ENCODE assay signal across 11 cellular contexts in genomic region chr1:92877792-92878191, GRCh38. TPM values are rescaled to one million over a fixed set of nuclear protein-coding genes. Genes with fewer than 3 reads are reported as not detected.
A peak's percentile ranks its signal among the peaks of the same experiment; 100 is the strongest.
DNase-seq lines count a peak whose midpoint lies in the region; ATAC-seq, FAIRE-seq and TF ChIP-seq lines count a peak whose summit lies in the region.
"Had no signal": no experiment of that assay in that cellular context is flagged by ENCODE, and none has a peak within 500 bp of the region (broad histone marks: within the 10 kb centered on the region; RNA-seq: fewer than 3 reads in every experiment).

No MANE protein-coding gene starts in this region.

- FAIRE-seq in urothelium cell line (lab: Jason Lieb, UNC) = no peak

- no peaks in the 10 kb centered on the region for H3K79me2 ChIP-seq in KMS-11 (ENCODE audit: insufficient read depth, low read depth)
- H3K79me2 ChIP-seq in neural progenitor cell (ENCODE audit: low read depth) = no peaks in the 10 kb centered on the region

- H3K9me3 ChIP-seq in neural progenitor cell (ENCODE audit: low read depth) = no peaks in the 10 kb centered on the region

- no peak overlapping the region for H3K27ac Mint-ChIP-seq in activated T-helper 1 cell treated with anti-CD3 and anti-CD28 coated beads, Interleukin-12 subunit alpha, Interleukin-12 subunit beta, Interleukin-2, Interleukin-4 antibody, amounts not matched to agents 30 ng/mL and 10 ng/mL and 1 ng/mL, durations not matched to agents 14 hours and 24 hours and 36 hours
- no peak overlapping the region for H3K27ac Mint-ChIP-seq in neural progenitor cell

- peak overlapping the region; percentile 1; the same call in 1 of the 2 replicates for H2AFZ ChIP-seq in KMS-11 (ENCODE audit: low read depth)
- H2AFZ ChIP-seq in neural progenitor cell (replicated peaks) = no peak overlapping the region

- H3K36me3 Mint-ChIP-seq in activated T-helper 1 cell treated with anti-CD3 and anti-CD28 coated beads, Interleukin-12 subunit alpha, Interleukin-12 subunit beta, Interleukin-2, Interleukin-4 antibody, amounts not matched to agents 30 ng/mL and 10 ng/mL and 1 ng/mL, durations not matched to agents 14 hours and 24 hours and 36 hours (ENCODE audit: low read depth) = peaks cover 19% of the 10 kb centered on the region
- H3K36me3 Mint-ChIP-seq in neural progenitor cell = no peaks in the 10 kb centered on the region

- H3K36me3 ChIP-seq in KMS-11 (ENCODE audit: insufficient read depth) = no peaks in the 10 kb centered on the region
- H3K36me3 ChIP-seq in neural progenitor cell = no peaks in the 10 kb centered on the region

- intact Hi-C loops in activated T-helper 1 cell treated with anti-CD3 and anti-CD28 coated beads, Interleukin-12 subunit alpha, Interleukin-12 subunit beta, Interleukin-2, Interleukin-4 antibody, amounts not matched to agents 30 ng/mL and 10 ng/mL and 1 ng/mL, durations not matched to agents 14 hours and 24 hours and 36 hours (cut with micrococcal nuclease) = no loop called here

- no peaks in the 10 kb centered on the region for H3F3A ChIP-seq in neural progenitor cell (ENCODE audit: low read depth)

- peak overlapping the region; percentile 69 for H3K4me2 ChIP-seq in KMS-11
- peak overlapping the region; percentile 23 for H3K4me2 ChIP-seq in neural progenitor cell

- no peaks in the 10 kb centered on the region for H3K27me3 ChIP-seq in KMS-11 (ENCODE audit: insufficient read depth, low read depth)
- H3K27me3 ChIP-seq in neural progenitor cell = no peaks in the 10 kb centered on the region

- H3K4me1 ChIP-seq in KMS-11 (ENCODE audit: low read depth, poor library complexity, severe bottlenecking) (peaks cover 40% of the 10 kb centered on the region), neural progenitor cell (peaks cover 15% of the 10 kb centered on the region)

- no peaks in the 10 kb centered on the region for H3K9me3 Mint-ChIP-seq in activated T-helper 1 cell treated with anti-CD3 and anti-CD28 coated beads, Interleukin-12 subunit alpha, Interleukin-12 subunit beta, Interleukin-2, Interleukin-4 antibody, amounts not matched to agents 30 ng/mL and 10 ng/mL and 1 ng/mL, durations not matched to agents 14 hours and 24 hours and 36 hours
- H3K9me3 Mint-ChIP-seq in neural progenitor cell = peaks cover 4% of the 10 kb centered on the region
- H3K9me3 Mint-ChIP-seq: neural crest cell had no signal

- peak overlapping the region; percentile 54 for H3K4me3 Mint-ChIP-seq in activated T-helper 1 cell treated with anti-CD3 and anti-CD28 coated beads, Interleukin-12 subunit alpha, Interleukin-12 subunit beta, Interleukin-2, Interleukin-4 antibody, amounts not matched to agents 30 ng/mL and 10 ng/mL and 1 ng/mL, durations not matched to agents 14 hours and 24 hours and 36 hours
- no peak overlapping the region for H3K4me3 Mint-ChIP-seq in neural progenitor cell
- H3K4me3 Mint-ChIP-seq: neural crest cell had no signal

- H3K9ac ChIP-seq in KMS-11 (peak overlapping the region; percentile 39; the same call in 1 of the 2 replicates), neural progenitor cell (no peak overlapping the region)

- no peak for TF ChIP-seq CTCF in KMS-11 (conservative IDR thresholded peaks at IDR 0.05; ENCODE audit: low read depth, low read length)
- no peak for TF ChIP-seq CTCF in neural progenitor cell (IDR thresholded peaks at IDR 0.05)

- H4K20me1 ChIP-seq in KMS-11 (ENCODE audit: insufficient read depth) (no peaks in the 10 kb centered on the region), neural progenitor cell (ENCODE audit: low read depth) (no peaks in the 10 kb centered on the region)

- peaks cover 20% of the 10 kb centered on the region for H3K4me1 Mint-ChIP-seq in activated T-helper 1 cell treated with anti-CD3 and anti-CD28 coated beads, Interleukin-12 subunit alpha, Interleukin-12 subunit beta, Interleukin-2, Interleukin-4 antibody, amounts not matched to agents 30 ng/mL and 10 ng/mL and 1 ng/mL, durations not matched to agents 14 hours and 24 hours and 36 hours (ENCODE audit: low read depth)
- no peaks in the 10 kb centered on the region for H3K4me1 Mint-ChIP-seq in neural progenitor cell

- no peak for ATAC-seq in GM18873 (IDR thresholded peaks at IDR 0.05; ENCODE audit: low FRiP score, unreplicated experiment)

- peak; percentile 19 for DNase-seq in NCI-H2107 (lab: John Stamatoyannopoulos, UW)
- DNase-seq in NCI-H2107 treated with DMSO at 0.1 percent for 48 hours (lab: John Stamatoyannopoulos, UW; ENCODE audit: unreplicated experiment) = no peak
- no peak for DNase-seq in activated T-helper 1 cell treated with anti-CD3 and anti-CD28 coated beads, Interleukin-12 subunit alpha, Interleukin-12 subunit beta, Interleukin-2, Interleukin-4 antibody, amounts not matched to agents 30 ng/mL and 10 ng/mL and 1 ng/mL, durations not matched to agents 14 hours and 24 hours and 36 hours (ENCODE audit: low spot score)
- no peak for DNase-seq in neural progenitor cell (ENCODE audit: low spot score)
- DNase-seq in urothelium cell line (ENCODE audit: low spot score) = no peak
- no peak for DNase-seq in SIG-M5 (lab: John Stamatoyannopoulos, UW)
- DNase-seq: activated CD4-positive, alpha-beta T cell treated with anti-CD3 and anti-CD28 coated beads for 4 hours; stimulated activated CD8-positive, alpha-beta memory T cell treated with anti-CD3 and anti-CD28 coated beads, Interleukin-4, amount 100 ng/mL, for 48 hours had no signal

- no peaks in the 10 kb centered on the region for H3K27me3 Mint-ChIP-seq in activated T-helper 1 cell treated with anti-CD3 and anti-CD28 coated beads, Interleukin-12 subunit alpha, Interleukin-12 subunit beta, Interleukin-2, Interleukin-4 antibody, amounts not matched to agents 30 ng/mL and 10 ng/mL and 1 ng/mL, durations not matched to agents 14 hours and 24 hours and 36 hours (ENCODE audit: insufficient read depth)
- no peaks in the 10 kb centered on the region for H3K27me3 Mint-ChIP-seq in neural progenitor cell (ENCODE audit: insufficient read depth, low read depth)

- H3K27ac ChIP-seq in KMS-11 (peak overlapping the region; percentile 68), neural progenitor cell (no peak overlapping the region)

- H3K4me3 ChIP-seq in KMS-11 (IDR thresholded peaks at IDR 0.05; ENCODE audit: insufficient read depth, low read depth, low read length) (peak overlapping the region; percentile 72), neural progenitor cell (no peak overlapping the region)

RNA-seq across cellular contexts. Expression of gene RPL5, which starts 46.0 kb away (rescaled TPM):
- total RNA-seq in activated T-helper 1 cell treated with anti-CD3 and anti-CD28 coated beads, Interleukin-12 subunit alpha, Interleukin-12 subunit beta, Interleukin-2, Interleukin-4 antibody, amounts not matched to agents 30 ng/mL and 10 ng/mL and 1 ng/mL, durations not matched to agents 14 hours and 24 hours and 36 hours = 1,115 and 1,120 TPM in 2 replicates
- 3,057 and 3,732 TPM in 2 replicates for total RNA-seq in neural progenitor cell (ENCODE audit: low replicate concordance)
